ENCODE assay signal across 41 cellular contexts in genomic region chr1:110418729-110419128, GRCh38. TPM values are rescaled to one million over a fixed set of nuclear protein-coding genes. Genes with fewer than 3 reads are reported as not detected.
"Had no signal": no experiment of that assay in that cellular context is flagged by ENCODE, and none has a peak within 500 bp of the region (broad histone marks: within the 10 kb centered on the region; RNA-seq: fewer than 3 reads in every experiment).

No MANE protein-coding gene starts in this region.

- H3K9me3 ChIP-seq: adrenal gland, ascending aorta, body of pancreas, breast epithelium had no signal

- H3K4me1 ChIP-seq: ascending aorta, body of pancreas, breast epithelium had no signal

- H3K27ac ChIP-seq: adrenal gland, ascending aorta, body of pancreas, brain microvascular endothelial cell, breast epithelium, cardiac muscle cell had no signal

- H3K27ac Mint-ChIP-seq: activated naive CD4-positive, alpha-beta T cell treated with anti-CD3 and anti-CD28 coated beads for 36 hours; activated naive CD4-positive, alpha-beta T cell treated with anti-CD3 and anti-CD28 coated beads, Interleukin-2, amount 10 ng/mL, durations not matched to agents 7 days and 5 days; activated naive CD4-positive, alpha-beta T cell treated with anti-CD3 and anti-CD28 coated beads, Interleukin-2, amount 50 U/mL, for 24 hours; activated naive CD4-positive, alpha-beta T cell treated with anti-CD3 and anti-CD28 coated beads, Interleukin-2, amount 50 U/mL, for 72 hours; activated naive CD8-positive, alpha-beta T cell; activated naive CD8-positive, alpha-beta T cell treated with anti-CD3 and anti-CD28 coated beads for 36 hours; activated naive CD8-positive, alpha-beta T cell treated with anti-CD3 and anti-CD28 coated beads, Interleukin-2, amount 10 ng/mL, durations not matched to agents 7 days and 5 days; activated naive CD8-positive, alpha-beta T cell treated with anti-CD3 and anti-CD28 coated beads, Interleukin-2, amount 50 U/mL, for 24 hours; activated T-cell treated with anti-CD3 and anti-CD28 coated beads, Interleukin-2, amount 50 U/mL, for 72 hours; activated T-helper 1 cell treated with anti-CD3 and anti-CD28 coated beads, Interleukin-12 subunit alpha, Interleukin-12 subunit beta, Interleukin-2, Interleukin-4 antibody, amounts not matched to agents 30 ng/mL and 10 ng/mL and 1 ng/mL, durations not matched to agents 14 hours and 24 hours and 36 hours; activated T-helper 2 cell treated with anti-CD3 and anti-CD28 coated beads, Interferon-gamma antibody, Interleukin-2, Interleukin-4, amounts not matched to agents 10 μg/mL and 5 μg/mL and 100 μg/mL, durations not matched to agents 14 hours and 24 hours and 36 hours; brain had no signal

- FAIRE-seq: astrocyte, bronchial epithelial cell, colon had no signal

- H3K36me3 Mint-ChIP-seq: activated naive CD4-positive, alpha-beta T cell treated with anti-CD3 and anti-CD28 coated beads, Interleukin-2, amount 10 ng/mL, durations not matched to agents 7 days and 5 days; activated naive CD4-positive, alpha-beta T cell treated with anti-CD3 and anti-CD28 coated beads, Interleukin-2, amount 50 U/mL, for 24 hours; activated naive CD4-positive, alpha-beta T cell treated with anti-CD3 and anti-CD28 coated beads, Interleukin-2, amount 50 U/mL, for 72 hours; activated naive CD8-positive, alpha-beta T cell treated with anti-CD3 and anti-CD28 coated beads for 36 hours; activated naive CD8-positive, alpha-beta T cell treated with anti-CD3 and anti-CD28 coated beads, Interleukin-2, amount 10 ng/mL, durations not matched to agents 7 days and 5 days; brain had no signal

- DNase-seq: activated effector memory CD4-positive, alpha-beta T cell treated with anti-CD3 and anti-CD28 coated beads, Interleukin-2, amount 50 U/mL, for 16 hours; activated effector memory CD4-positive, alpha-beta T cell treated with Interleukin-2 at 50 U/mL for 16 hours; activated gamma-delta T cell; activated gamma-delta T cell treated with Interleukin-2 at 50 U/mL for 16 hours; activated naive CD4-positive, alpha-beta T cell; activated naive CD4-positive, alpha-beta T cell treated with anti-CD3 and anti-CD28 coated beads for 36 hours; activated naive CD4-positive, alpha-beta T cell treated with anti-CD3 and anti-CD28 coated beads, Interleukin-2, amount 10 ng/mL, durations not matched to agents 7 days and 5 days; activated naive CD4-positive, alpha-beta T cell treated with anti-CD3 and anti-CD28 coated beads, Interleukin-2, amount 50 U/mL, for 16 hours; activated naive CD4-positive, alpha-beta T cell treated with Interleukin-2 at 50 U/mL for 16 hours; activated naive CD8-positive, alpha-beta T cell treated with anti-CD3 and anti-CD28 coated beads for 36 hours; activated naive CD8-positive, alpha-beta T cell treated with anti-CD3 and anti-CD28 coated beads, Interleukin-2, amount 10 ng/mL, durations not matched to agents 7 days and 5 days; activated naive CD8-positive, alpha-beta T cell treated with anti-CD3 and anti-CD28 coated beads, Interleukin-2, amount 50 U/mL, for 24 hours; activated T-cell treated with anti-CD3 and anti-CD28 coated beads, Interleukin-2, amount 50 U/mL, for 4 hours; activated T-cell treated with anti-CD3 and anti-CD28 coated beads, Interleukin-2, amount 50 U/mL, for 48 hours; activated T-cell treated with anti-CD3 and anti-CD28 coated beads, Interleukin-2, amount 50 U/mL, for 72 hours; adrenal gland; amniotic stem cell; amygdala; anterior cingulate cortex; aorta; body of pancreas; brain microvascular endothelial cell; caudate nucleus; central memory CD4-positive, alpha-beta T cell; cerebellar nuclear complex had no signal

- H3K36me3 ChIP-seq: adrenal gland, ascending aorta, brain microvascular endothelial cell, breast epithelium, cardiac muscle cell had no signal

- H3K9me3 Mint-ChIP-seq: activated naive CD4-positive, alpha-beta T cell treated with anti-CD3 and anti-CD28 coated beads for 36 hours; activated naive CD4-positive, alpha-beta T cell treated with anti-CD3 and anti-CD28 coated beads, Interleukin-2, amount 10 ng/mL, durations not matched to agents 7 days and 5 days; activated naive CD4-positive, alpha-beta T cell treated with anti-CD3 and anti-CD28 coated beads, Interleukin-2, amount 50 U/mL, for 24 hours; activated naive CD4-positive, alpha-beta T cell treated with anti-CD3 and anti-CD28 coated beads, Interleukin-2, amount 50 U/mL, for 72 hours; activated naive CD8-positive, alpha-beta T cell treated with anti-CD3 and anti-CD28 coated beads for 36 hours; activated naive CD8-positive, alpha-beta T cell treated with anti-CD3 and anti-CD28 coated beads, Interleukin-2, amount 10 ng/mL, durations not matched to agents 7 days and 5 days; activated naive CD8-positive, alpha-beta T cell treated with anti-CD3 and anti-CD28 coated beads, Interleukin-2, amount 50 U/mL, for 24 hours; activated T-cell treated with anti-CD3 and anti-CD28 coated beads, Interleukin-2, amount 50 U/mL, for 4 hours; activated T-cell treated with anti-CD3 and anti-CD28 coated beads, Interleukin-2, amount 50 U/mL, for 72 hours; activated T-helper 1 cell treated with anti-CD3 and anti-CD28 coated beads, Interleukin-12 subunit alpha, Interleukin-12 subunit beta, Interleukin-2, Interleukin-4 antibody, amounts not matched to agents 30 ng/mL and 10 ng/mL and 1 ng/mL, durations not matched to agents 14 hours and 24 hours and 36 hours; activated T-helper 17 cell treated with anti-CD3 and anti-CD28 coated beads, Interleukin-2, amount 50 U/mL, for 72 hours; activated T-helper 2 cell treated with anti-CD3 and anti-CD28 coated beads, Interferon-gamma antibody, Interleukin-2, Interleukin-4, amounts not matched to agents 10 μg/mL and 5 μg/mL and 100 μg/mL, durations not matched to agents 14 hours and 24 hours and 36 hours; central memory CD8-positive, alpha-beta T cell had no signal

- H3K27me3 ChIP-seq: adrenal gland, ascending aorta, body of pancreas, breast epithelium, cardiac muscle cell had no signal

- H3K4me3 Mint-ChIP-seq: activated naive CD4-positive, alpha-beta T cell treated with anti-CD3 and anti-CD28 coated beads for 36 hours; activated naive CD4-positive, alpha-beta T cell treated with anti-CD3 and anti-CD28 coated beads, Interleukin-2, amount 10 ng/mL, durations not matched to agents 7 days and 5 days; activated naive CD4-positive, alpha-beta T cell treated with anti-CD3 and anti-CD28 coated beads, Interleukin-2, amount 50 U/mL, for 24 hours; activated naive CD8-positive, alpha-beta T cell; activated naive CD8-positive, alpha-beta T cell treated with anti-CD3 and anti-CD28 coated beads for 36 hours; activated naive CD8-positive, alpha-beta T cell treated with anti-CD3 and anti-CD28 coated beads, Interleukin-2, amount 10 ng/mL, durations not matched to agents 7 days and 5 days; activated naive CD8-positive, alpha-beta T cell treated with anti-CD3 and anti-CD28 coated beads, Interleukin-2, amount 50 U/mL, for 24 hours; activated T-cell treated with anti-CD3 and anti-CD28 coated beads, Interleukin-2, amount 50 U/mL, for 4 hours; activated T-cell treated with anti-CD3 and anti-CD28 coated beads, Interleukin-2, amount 50 U/mL, for 72 hours; activated T-helper 1 cell treated with anti-CD3 and anti-CD28 coated beads, Interleukin-12 subunit alpha, Interleukin-12 subunit beta, Interleukin-2, Interleukin-4 antibody, amounts not matched to agents 30 ng/mL and 10 ng/mL and 1 ng/mL, durations not matched to agents 14 hours and 24 hours and 36 hours; activated T-helper 17 cell treated with anti-CD3 and anti-CD28 coated beads, Interleukin-2, amount 50 U/mL, for 72 hours; brain; central memory CD8-positive, alpha-beta T cell had no signal

- H3K27me3 Mint-ChIP-seq: activated naive CD4-positive, alpha-beta T cell treated with anti-CD3 and anti-CD28 coated beads, Interleukin-2, amount 50 U/mL, for 24 hours; activated naive CD8-positive, alpha-beta T cell; activated naive CD8-positive, alpha-beta T cell treated with anti-CD3 and anti-CD28 coated beads for 36 hours; activated naive CD8-positive, alpha-beta T cell treated with anti-CD3 and anti-CD28 coated beads, Interleukin-2, amount 50 U/mL, for 24 hours; activated T-helper 17 cell treated with anti-CD3 and anti-CD28 coated beads, Interleukin-2, amount 50 U/mL, for 72 hours had no signal

- H3K4me1 Mint-ChIP-seq: activated naive CD4-positive, alpha-beta T cell treated with anti-CD3 and anti-CD28 coated beads, Interleukin-2, amount 50 U/mL, for 24 hours; activated naive CD8-positive, alpha-beta T cell treated with anti-CD3 and anti-CD28 coated beads for 36 hours; activated naive CD8-positive, alpha-beta T cell treated with anti-CD3 and anti-CD28 coated beads, Interleukin-2, amount 50 U/mL, for 24 hours; central memory CD8-positive, alpha-beta T cell had no signal

- ATAC-seq: activated naive CD4-positive, alpha-beta T cell treated with anti-CD3 and anti-CD28 coated beads, Interleukin-2, amount 50 U/mL, for 72 hours; activated naive CD8-positive, alpha-beta T cell treated with anti-CD3 and anti-CD28 coated beads, Interleukin-2, amount 50 U/mL, for 24 hours; activated T-cell treated with anti-CD3 and anti-CD28 coated beads, Interleukin-2, amount 50 U/mL, for 4 hours; activated T-cell treated with anti-CD3 and anti-CD28 coated beads, Interleukin-2, amount 50 U/mL, for 72 hours; activated T-helper 17 cell treated with anti-CD3 and anti-CD28 coated beads, Interleukin-2, amount 50 U/mL, for 72 hours; body of pancreas had no signal

- H3K4me3 ChIP-seq: adrenal gland, ascending aorta, body of pancreas, breast epithelium, cardiac muscle cell had no signal

RNA-seq across cellular contexts. Expression of gene PROK1, which starts 32.2 kb away (rescaled TPM):
- total RNA-seq: activated naive CD4-positive, alpha-beta T cell treated with anti-CD3 and anti-CD28 coated beads for 36 hours; activated naive CD4-positive, alpha-beta T cell treated with anti-CD3 and anti-CD28 coated beads, Interleukin-2, amount 50 U/mL, for 72 hours; activated naive CD8-positive, alpha-beta T cell treated with anti-CD3 and anti-CD28 coated beads for 36 hours; activated naive CD8-positive, alpha-beta T cell treated with anti-CD3 and anti-CD28 coated beads, Interleukin-2, amount 10 ng/mL, durations not matched to agents 7 days and 5 days; activated T-cell treated with anti-CD3 and anti-CD28 coated beads, Interleukin-2, amount 50 U/mL, for 4 hours; activated T-helper 1 cell treated with anti-CD3 and anti-CD28 coated beads, Interleukin-12 subunit alpha, Interleukin-12 subunit beta, Interleukin-2, Interleukin-4 antibody, amounts not matched to agents 30 ng/mL and 10 ng/mL and 1 ng/mL, durations not matched to agents 14 hours and 24 hours and 36 hours; activated T-helper 17 cell treated with anti-CD3 and anti-CD28 coated beads, Interleukin-2, amount 50 U/mL, for 72 hours; activated T-helper 2 cell treated with anti-CD3 and anti-CD28 coated beads, Interferon-gamma antibody, Interleukin-2, Interleukin-4, amounts not matched to agents 10 μg/mL and 5 μg/mL and 100 μg/mL, durations not matched to agents 14 hours and 24 hours and 36 hours; ascending aorta; astrocyte; bronchial epithelial cell; cerebellum; chondrocyte had no signal
- polyA plus RNA-seq: cardiac muscle cell had no signal
